14 cellular contexts compared by ENCODE assay signal in the genomic region with DNA sequence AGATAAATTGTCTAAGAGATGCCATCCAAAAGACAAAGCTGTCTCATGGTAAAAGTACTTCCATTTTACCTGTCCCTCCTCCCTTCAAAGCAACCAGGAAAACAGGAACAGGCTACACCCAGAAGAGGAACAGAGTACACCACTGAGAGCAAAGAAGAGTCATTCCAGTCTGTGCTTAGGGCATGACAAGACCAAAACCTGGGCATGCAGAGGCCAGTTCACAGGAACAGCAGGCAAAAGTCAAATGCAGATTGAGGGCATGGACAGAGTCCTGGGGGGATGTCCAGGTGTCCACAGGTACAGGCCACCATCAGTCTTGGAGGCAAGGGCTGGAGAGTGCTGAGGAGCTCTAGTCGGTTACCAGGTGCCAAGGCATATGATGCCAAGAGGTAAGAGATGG. TPM values are rescaled to one million over a fixed set of nuclear protein-coding genes. Genes with fewer than 3 reads are reported as not detected.
DNase-seq lines count a peak whose midpoint lies in the region; ATAC-seq and TF ChIP-seq lines count a peak whose summit lies in the region.
"Had no signal": no experiment of that assay in that cellular context is flagged by ENCODE, and none has a peak within 500 bp of the region (broad histone marks: within the 10 kb centered on the region; RNA-seq: fewer than 3 reads in every experiment).

No MANE protein-coding gene starts in this region.

- H3K36me3 ChIP-seq in prostate gland (no peaks in the 10 kb centered on the region), MG63 (no peaks in the 10 kb centered on the region), WERI-Rb-1 (no peaks in the 10 kb centered on the region)
- H3K36me3 ChIP-seq: right atrium auricular region, SJCRH30, suprapubic skin had no signal

- H3K4me1 ChIP-seq in prostate gland (replicated peaks) = no peaks in the 10 kb centered on the region
- H3K4me1 ChIP-seq: SJCRH30 had no signal

- in situ Hi-C loops in G401 (cut with HindIII; ENCODE audit: low sequenced_read_pairs) = no loop called here

- H3K27me3 ChIP-seq in prostate gland (replicated peaks; ENCODE audit: insufficient read depth) (no peaks in the 10 kb centered on the region), MG63 (peaks cover 11% of the 10 kb centered on the region; the same call in 1 of the 2 replicates), WERI-Rb-1 (ENCODE audit: insufficient read depth, low read depth, severe bottlenecking) (no peaks in the 10 kb centered on the region)
- H3K27me3 ChIP-seq: right atrium auricular region, suprapubic skin had no signal

- no peak overlapping the region for H3K27ac ChIP-seq in prostate gland
- no peak overlapping the region for H3K27ac ChIP-seq in WERI-Rb-1
- H3K27ac ChIP-seq: right atrium auricular region, SJCRH30, suprapubic skin had no signal

- H3K4me3 ChIP-seq in prostate gland (no peak overlapping the region), MG63 (no peak overlapping the region), WERI-Rb-1 (ENCODE audit: low read depth, low read length) (no peak overlapping the region)
- H3K4me3 ChIP-seq: right atrium auricular region, SJCRH30, suprapubic skin had no signal

- ATAC-seq in esophagus mucosa = peak; percentile 67

- H3K9me3 ChIP-seq in prostate gland (no peaks in the 10 kb centered on the region), MG63 (no peaks in the 10 kb centered on the region), WERI-Rb-1 (ENCODE audit: severe bottlenecking) (no peaks in the 10 kb centered on the region)
- H3K9me3 ChIP-seq: right atrium auricular region, SJCRH30, suprapubic skin had no signal

- WGBS in prostate gland = 83% methylated on average over 1 of the region's 1 CpG

- DNase-seq in G401 (ENCODE audit: low spot score) = peak; percentile 24
- peak; percentile 39 for DNase-seq in MV-4-11 (lab: John Stamatoyannopoulos, UW)
- no peak for DNase-seq in prostate gland (ENCODE audit: low spot score)
- no peak for DNase-seq in MG63
- no peak for DNase-seq in WERI-Rb-1
- DNase-seq: amygdala; effector CD4-positive, alpha-beta T cell; NCI-H1436; NCI-H748 treated with DMSO at 0.1 percent for 48 hours; SJCRH30 had no signal

- intact Hi-C loops in prostate gland (cut with DNase I) = no loop called here

- TF ChIP-seq POLR2A in GM19193 (IDR thresholded peaks at IDR 0.05; ENCODE audit: extremely low read depth, insufficient read depth, insufficient read length) (peak; percentile 57), prostate gland (IDR thresholded peaks at IDR 0.05) (no peak)

- TF ChIP-seq CTCF in prostate gland (IDR thresholded peaks at IDR 0.05) = no peak
- no peak for TF ChIP-seq CTCF in WERI-Rb-1 (IDR thresholded peaks at IDR 0.05; ENCODE audit: low read depth, low read length)

RNA-seq across cellular contexts. Expression of a gene that starts 23.7 kb away (rescaled TPM):
- total RNA-seq in G401 (2014; rRNA removed; shearing (Covaris generic)) = not detected in 2 replicates
- total RNA-seq in esophagus mucosa (1.00 TPM), prostate gland (1 to 10 TPM in 1 of 2 donors, under 1 TPM in 1; 0.59 to 2.1 TPM)
- not detected in 2 replicates for total RNA-seq in MG63 (2014; rRNA removed; shearing (Covaris generic); ENCODE audit: low replicate concordance)
- total RNA-seq: SJCRH30 had no signal

Comparison
In these comparisons a context has a peak if more than half of its experiments do, and no peak if none do; other contexts are left out.
1. DNase-seq: peak in G401 (single experiment) and MV-4-11 (single experiment); none in prostate gland (single experiment), MG63 (single experiment) and WERI-Rb-1 (single experiment).